Comparison of ENCODE assay signal across 1 cellular context in the genomic region with DNA sequence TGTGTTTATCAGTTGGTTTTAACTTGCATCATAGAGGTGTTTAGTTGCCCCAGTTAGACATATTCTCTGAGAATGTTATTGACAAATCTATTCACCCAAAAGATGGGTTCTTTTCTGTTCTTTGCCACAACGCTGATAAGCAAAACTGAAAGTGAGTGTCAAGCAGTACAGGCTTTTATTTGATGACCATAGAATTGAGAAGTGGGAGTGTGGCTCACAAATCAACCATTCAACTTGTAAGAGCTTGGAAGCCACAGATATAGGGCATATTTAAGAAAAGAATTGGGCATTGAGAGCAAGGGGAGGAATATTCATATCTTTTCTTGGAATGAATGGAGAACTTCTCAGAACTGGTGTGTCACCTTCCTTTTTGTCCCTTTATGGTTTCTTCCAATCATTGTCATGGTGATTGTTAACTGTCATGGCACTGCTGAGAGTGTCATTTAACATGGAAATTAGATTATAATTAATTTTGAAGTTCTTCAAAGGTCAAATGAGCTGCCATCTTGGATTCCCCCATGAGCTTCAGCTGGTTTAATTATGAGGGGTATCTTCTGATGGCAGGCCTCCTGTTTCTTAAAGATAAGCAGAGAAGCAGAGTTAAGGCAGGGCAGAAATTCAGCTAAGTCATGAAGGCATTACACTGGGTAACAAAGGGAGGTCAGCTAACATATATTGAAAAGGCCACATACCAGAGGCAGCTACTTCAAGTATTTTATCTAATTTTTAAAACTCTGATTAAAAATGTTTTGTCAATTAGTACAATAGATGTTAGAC.
TF ChIP-seq lines count a peak whose summit lies in the region.

No MANE protein-coding gene starts in this region.

TF ChIP-seq in K562, 482 proteins besides CTCF, POLR2A, EP300 and RAD21 (continued from another document and continues in another):
- TF ChIP-seq, protein P1, sequence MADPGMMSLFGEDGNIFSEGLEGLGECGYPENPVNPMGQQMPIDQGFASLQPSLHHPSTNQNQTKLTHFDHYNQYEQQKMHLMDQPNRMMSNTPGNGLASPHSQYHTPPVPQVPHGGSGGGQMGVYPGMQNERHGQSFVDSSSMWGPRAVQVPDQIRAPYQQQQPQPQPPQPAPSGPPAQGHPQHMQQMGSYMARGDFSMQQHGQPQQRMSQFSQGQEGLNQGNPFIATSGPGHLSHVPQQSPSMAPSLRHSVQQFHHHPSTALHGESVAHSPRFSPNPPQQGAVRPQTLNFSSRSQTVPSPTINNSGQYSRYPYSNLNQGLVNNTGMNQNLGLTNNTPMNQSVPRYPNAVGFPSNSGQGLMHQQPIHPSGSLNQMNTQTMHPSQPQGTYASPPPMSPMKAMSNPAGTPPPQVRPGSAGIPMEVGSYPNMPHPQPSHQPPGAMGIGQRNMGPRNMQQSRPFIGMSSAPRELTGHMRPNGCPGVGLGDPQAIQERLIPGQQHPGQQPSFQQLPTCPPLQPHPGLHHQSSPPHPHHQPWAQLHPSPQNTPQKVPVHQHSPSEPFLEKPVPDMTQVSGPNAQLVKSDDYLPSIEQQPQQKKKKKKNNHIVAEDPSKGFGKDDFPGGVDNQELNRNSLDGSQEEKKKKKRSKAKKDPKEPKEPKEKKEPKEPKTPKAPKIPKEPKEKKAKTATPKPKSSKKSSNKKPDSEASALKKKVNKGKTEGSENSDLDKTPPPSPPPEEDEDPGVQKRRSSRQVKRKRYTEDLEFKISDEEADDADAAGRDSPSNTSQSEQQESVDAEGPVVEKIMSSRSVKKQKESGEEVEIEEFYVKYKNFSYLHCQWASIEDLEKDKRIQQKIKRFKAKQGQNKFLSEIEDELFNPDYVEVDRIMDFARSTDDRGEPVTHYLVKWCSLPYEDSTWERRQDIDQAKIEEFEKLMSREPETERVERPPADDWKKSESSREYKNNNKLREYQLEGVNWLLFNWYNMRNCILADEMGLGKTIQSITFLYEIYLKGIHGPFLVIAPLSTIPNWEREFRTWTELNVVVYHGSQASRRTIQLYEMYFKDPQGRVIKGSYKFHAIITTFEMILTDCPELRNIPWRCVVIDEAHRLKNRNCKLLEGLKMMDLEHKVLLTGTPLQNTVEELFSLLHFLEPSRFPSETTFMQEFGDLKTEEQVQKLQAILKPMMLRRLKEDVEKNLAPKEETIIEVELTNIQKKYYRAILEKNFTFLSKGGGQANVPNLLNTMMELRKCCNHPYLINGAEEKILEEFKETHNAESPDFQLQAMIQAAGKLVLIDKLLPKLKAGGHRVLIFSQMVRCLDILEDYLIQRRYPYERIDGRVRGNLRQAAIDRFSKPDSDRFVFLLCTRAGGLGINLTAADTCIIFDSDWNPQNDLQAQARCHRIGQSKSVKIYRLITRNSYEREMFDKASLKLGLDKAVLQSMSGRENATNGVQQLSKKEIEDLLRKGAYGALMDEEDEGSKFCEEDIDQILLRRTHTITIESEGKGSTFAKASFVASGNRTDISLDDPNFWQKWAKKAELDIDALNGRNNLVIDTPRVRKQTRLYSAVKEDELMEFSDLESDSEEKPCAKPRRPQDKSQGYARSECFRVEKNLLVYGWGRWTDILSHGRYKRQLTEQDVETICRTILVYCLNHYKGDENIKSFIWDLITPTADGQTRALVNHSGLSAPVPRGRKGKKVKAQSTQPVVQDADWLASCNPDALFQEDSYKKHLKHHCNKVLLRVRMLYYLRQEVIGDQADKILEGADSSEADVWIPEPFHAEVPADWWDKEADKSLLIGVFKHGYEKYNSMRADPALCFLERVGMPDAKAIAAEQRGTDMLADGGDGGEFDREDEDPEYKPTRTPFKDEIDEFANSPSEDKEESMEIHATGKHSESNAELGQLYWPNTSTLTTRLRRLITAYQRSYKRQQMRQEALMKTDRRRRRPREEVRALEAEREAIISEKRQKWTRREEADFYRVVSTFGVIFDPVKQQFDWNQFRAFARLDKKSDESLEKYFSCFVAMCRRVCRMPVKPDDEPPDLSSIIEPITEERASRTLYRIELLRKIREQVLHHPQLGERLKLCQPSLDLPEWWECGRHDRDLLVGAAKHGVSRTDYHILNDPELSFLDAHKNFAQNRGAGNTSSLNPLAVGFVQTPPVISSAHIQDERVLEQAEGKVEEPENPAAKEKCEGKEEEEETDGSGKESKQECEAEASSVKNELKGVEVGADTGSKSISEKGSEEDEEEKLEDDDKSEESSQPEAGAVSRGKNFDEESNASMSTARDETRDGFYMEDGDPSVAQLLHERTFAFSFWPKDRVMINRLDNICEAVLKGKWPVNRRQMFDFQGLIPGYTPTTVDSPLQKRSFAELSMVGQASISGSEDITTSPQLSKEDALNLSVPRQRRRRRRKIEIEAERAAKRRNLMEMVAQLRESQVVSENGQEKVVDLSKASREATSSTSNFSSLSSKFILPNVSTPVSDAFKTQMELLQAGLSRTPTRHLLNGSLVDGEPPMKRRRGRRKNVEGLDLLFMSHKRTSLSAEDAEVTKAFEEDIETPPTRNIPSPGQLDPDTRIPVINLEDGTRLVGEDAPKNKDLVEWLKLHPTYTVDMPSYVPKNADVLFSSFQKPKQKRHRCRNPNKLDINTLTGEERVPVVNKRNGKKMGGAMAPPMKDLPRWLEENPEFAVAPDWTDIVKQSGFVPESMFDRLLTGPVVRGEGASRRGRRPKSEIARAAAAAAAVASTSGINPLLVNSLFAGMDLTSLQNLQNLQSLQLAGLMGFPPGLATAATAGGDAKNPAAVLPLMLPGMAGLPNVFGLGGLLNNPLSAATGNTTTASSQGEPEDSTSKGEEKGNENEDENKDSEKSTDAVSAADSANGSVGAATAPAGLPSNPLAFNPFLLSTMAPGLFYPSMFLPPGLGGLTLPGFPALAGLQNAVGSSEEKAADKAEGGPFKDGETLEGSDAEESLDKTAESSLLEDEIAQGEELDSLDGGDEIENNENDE (IDR thresholded peaks at IDR 0.05; ENCODE audit: low read depth, low read length) = no peak
- TF ChIP-seq SMARCC2 (IDR thresholded peaks at IDR 0.05; ENCODE audit: low read depth) (peak; percentile 94), SETDB1 (IDR thresholded peaks at IDR 0.05; ENCODE audit: low read length) (no peak), TOE1 (IDR thresholded peaks at IDR 0.05; ENCODE audit: borderline replicate concordance) (peak; percentile 14; the same call in 1 of the 2 replicates), TOE1 (CRISPR knock-in tag; IDR thresholded peaks at IDR 0.05; ENCODE audit: borderline replicate concordance, low read depth) (no peak), ZNF239 (CRISPR knock-in tag; IDR thresholded peaks at IDR 0.05) (no peak), CEBPZ (IDR thresholded peaks at IDR 0.05; ENCODE audit: borderline replicate concordance, low read depth, low read length) (no peak), SRSF9 (IDR thresholded peaks at IDR 0.05; ENCODE audit: borderline replicate concordance, low read depth, low read length) (no peak), MCM5 (IDR thresholded peaks at IDR 0.05; ENCODE audit: low read depth) (no peak), ZC3H11A (IDR thresholded peaks at IDR 0.05; ENCODE audit: low read depth, low read length) (no peak), MAFF (IDR thresholded peaks at IDR 0.05; ENCODE audit: low read length) (peak; percentile 86), ILK (tag; IDR thresholded peaks at IDR 0.05; ENCODE audit: borderline replicate concordance, low read depth) (no peak), ILF3 (IDR thresholded peaks at IDR 0.05; ENCODE audit: borderline replicate concordance) (no peak), THAP12 (CRISPR knock-in tag; IDR thresholded peaks at IDR 0.05) (no peak), GATAD2B (IDR thresholded peaks at IDR 0.05; ENCODE audit: borderline replicate concordance) (no peak; the same call in 1 of the 2 replicates)
- TF ChIP-seq, protein P2, sequence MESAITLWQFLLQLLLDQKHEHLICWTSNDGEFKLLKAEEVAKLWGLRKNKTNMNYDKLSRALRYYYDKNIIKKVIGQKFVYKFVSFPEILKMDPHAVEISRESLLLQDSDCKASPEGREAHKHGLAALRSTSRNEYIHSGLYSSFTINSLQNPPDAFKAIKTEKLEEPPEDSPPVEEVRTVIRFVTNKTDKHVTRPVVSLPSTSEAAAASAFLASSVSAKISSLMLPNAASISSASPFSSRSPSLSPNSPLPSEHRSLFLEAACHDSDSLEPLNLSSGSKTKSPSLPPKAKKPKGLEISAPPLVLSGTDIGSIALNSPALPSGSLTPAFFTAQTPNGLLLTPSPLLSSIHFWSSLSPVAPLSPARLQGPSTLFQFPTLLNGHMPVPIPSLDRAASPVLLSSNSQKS (CRISPR knock-in tag; IDR thresholded peaks at IDR 0.05) = no peak
- TF ChIP-seq, protein P3, sequence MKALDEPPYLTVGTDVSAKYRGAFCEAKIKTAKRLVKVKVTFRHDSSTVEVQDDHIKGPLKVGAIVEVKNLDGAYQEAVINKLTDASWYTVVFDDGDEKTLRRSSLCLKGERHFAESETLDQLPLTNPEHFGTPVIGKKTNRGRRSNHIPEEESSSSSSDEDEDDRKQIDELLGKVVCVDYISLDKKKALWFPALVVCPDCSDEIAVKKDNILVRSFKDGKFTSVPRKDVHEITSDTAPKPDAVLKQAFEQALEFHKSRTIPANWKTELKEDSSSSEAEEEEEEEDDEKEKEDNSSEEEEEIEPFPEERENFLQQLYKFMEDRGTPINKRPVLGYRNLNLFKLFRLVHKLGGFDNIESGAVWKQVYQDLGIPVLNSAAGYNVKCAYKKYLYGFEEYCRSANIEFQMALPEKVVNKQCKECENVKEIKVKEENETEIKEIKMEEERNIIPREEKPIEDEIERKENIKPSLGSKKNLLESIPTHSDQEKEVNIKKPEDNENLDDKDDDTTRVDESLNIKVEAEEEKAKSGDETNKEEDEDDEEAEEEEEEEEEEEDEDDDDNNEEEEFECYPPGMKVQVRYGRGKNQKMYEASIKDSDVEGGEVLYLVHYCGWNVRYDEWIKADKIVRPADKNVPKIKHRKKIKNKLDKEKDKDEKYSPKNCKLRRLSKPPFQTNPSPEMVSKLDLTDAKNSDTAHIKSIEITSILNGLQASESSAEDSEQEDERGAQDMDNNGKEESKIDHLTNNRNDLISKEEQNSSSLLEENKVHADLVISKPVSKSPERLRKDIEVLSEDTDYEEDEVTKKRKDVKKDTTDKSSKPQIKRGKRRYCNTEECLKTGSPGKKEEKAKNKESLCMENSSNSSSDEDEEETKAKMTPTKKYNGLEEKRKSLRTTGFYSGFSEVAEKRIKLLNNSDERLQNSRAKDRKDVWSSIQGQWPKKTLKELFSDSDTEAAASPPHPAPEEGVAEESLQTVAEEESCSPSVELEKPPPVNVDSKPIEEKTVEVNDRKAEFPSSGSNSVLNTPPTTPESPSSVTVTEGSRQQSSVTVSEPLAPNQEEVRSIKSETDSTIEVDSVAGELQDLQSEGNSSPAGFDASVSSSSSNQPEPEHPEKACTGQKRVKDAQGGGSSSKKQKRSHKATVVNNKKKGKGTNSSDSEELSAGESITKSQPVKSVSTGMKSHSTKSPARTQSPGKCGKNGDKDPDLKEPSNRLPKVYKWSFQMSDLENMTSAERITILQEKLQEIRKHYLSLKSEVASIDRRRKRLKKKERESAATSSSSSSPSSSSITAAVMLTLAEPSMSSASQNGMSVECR (CRISPR knock-in tag; IDR thresholded peaks at IDR 0.05) = no peak
- TF ChIP-seq, protein P4, sequence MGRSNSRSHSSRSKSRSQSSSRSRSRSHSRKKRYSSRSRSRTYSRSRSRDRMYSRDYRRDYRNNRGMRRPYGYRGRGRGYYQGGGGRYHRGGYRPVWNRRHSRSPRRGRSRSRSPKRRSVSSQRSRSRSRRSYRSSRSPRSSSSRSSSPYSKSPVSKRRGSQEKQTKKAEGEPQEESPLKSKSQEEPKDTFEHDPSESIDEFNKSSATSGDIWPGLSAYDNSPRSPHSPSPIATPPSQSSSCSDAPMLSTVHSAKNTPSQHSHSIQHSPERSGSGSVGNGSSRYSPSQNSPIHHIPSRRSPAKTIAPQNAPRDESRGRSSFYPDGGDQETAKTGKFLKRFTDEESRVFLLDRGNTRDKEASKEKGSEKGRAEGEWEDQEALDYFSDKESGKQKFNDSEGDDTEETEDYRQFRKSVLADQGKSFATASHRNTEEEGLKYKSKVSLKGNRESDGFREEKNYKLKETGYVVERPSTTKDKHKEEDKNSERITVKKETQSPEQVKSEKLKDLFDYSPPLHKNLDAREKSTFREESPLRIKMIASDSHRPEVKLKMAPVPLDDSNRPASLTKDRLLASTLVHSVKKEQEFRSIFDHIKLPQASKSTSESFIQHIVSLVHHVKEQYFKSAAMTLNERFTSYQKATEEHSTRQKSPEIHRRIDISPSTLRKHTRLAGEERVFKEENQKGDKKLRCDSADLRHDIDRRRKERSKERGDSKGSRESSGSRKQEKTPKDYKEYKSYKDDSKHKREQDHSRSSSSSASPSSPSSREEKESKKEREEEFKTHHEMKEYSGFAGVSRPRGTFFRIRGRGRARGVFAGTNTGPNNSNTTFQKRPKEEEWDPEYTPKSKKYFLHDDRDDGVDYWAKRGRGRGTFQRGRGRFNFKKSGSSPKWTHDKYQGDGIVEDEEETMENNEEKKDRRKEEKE (IDR thresholded peaks at IDR 0.05; ENCODE audit: borderline replicate concordance in 1 of 2, control insufficient read depth in 1 of 2, low read depth in 2 of 2, low read length in 1 of 2) = no peak
